Comparison of ENCODE assay signal across 8 cellular contexts in genomic region chr4:48728779-48729496, GRCh38. TPM values are rescaled to one million over a fixed set of nuclear protein-coding genes. Genes with fewer than 3 reads are reported as not detected.
A peak's percentile ranks its signal among the peaks of the same experiment; 100 is the strongest.
DNase-seq lines count a peak whose midpoint lies in the region; ATAC-seq lines count a peak whose summit lies in the region.
"Not testable (repeated sequence)": the region's sequence is repeated elsewhere in the genome, so short reads cannot be mapped to it uniquely, and the experiment has no call there.

No MANE protein-coding gene starts in this region.

- H3K36me3 ChIP-seq in CD4-positive, CD25-positive, alpha-beta regulatory T cell (ENCODE audit: control insufficient read depth, insufficient read depth, low read length), result not testable (repeated sequence)

- H3K9me3 ChIP-seq in CD4-positive, CD25-positive, alpha-beta regulatory T cell (ENCODE audit: control insufficient read depth in 2 of 2, low read length in 2 of 2), result not testable (repeated sequence)

- not testable (repeated sequence) for H3K9me3 Mint-ChIP-seq in CD4-positive, CD25-positive, alpha-beta regulatory T cell; activated naive CD8-positive, alpha-beta T cell (ENCODE audit: low read depth); immature natural killer cell

- peaks cover 45% of the 10 kb centered on the region for H3K4me1 ChIP-seq in CD4-positive, CD25-positive, alpha-beta regulatory T cell (ENCODE audit: control insufficient read depth, insufficient read depth, low read length, poor library complexity, severe bottlenecking)

- peak overlapping the region; percentile 64 for H3K4me3 ChIP-seq in CD4-positive, CD25-positive, alpha-beta regulatory T cell (ENCODE audit: low read depth, low read length)

- H3K4me1 Mint-ChIP-seq in CD4-positive, CD25-positive, alpha-beta regulatory T cell, result peaks cover 63 to 93% (median 82%) of the 10 kb centered on the region in 4 donors
- peaks cover 90% of the 10 kb centered on the region for H3K4me1 Mint-ChIP-seq in activated naive CD8-positive, alpha-beta T cell (ENCODE audit: low read depth)
- peaks cover 93 to 96% of the 10 kb centered on the region in 2 donors for H3K4me1 Mint-ChIP-seq in immature natural killer cell

- not testable (repeated sequence) for H3K27me3 Mint-ChIP-seq in CD4-positive, CD25-positive, alpha-beta regulatory T cell; activated naive CD8-positive, alpha-beta T cell; immature natural killer cell (ENCODE audit: low read depth in 3 of 3)

- H3K27me3 ChIP-seq in CD4-positive, CD25-positive, alpha-beta regulatory T cell (ENCODE audit: control insufficient read depth, insufficient read depth, low read length), result not testable (repeated sequence)

- peak overlapping the region in 2 of 3 donors; percentile 87 to 89 for H3K27ac Mint-ChIP-seq in CD4-positive, CD25-positive, alpha-beta regulatory T cell
- H3K27ac Mint-ChIP-seq in activated naive CD8-positive, alpha-beta T cell, result peak overlapping the region; percentile 70
- peak overlapping the region; percentile 14 to 84 (median 74) for H3K27ac Mint-ChIP-seq in immature natural killer cell

- DNase-seq in CD4-positive, CD25-positive, alpha-beta regulatory T cell, result peak in 1 of 3 donors; percentile 56
- DNase-seq in OCI-M2 (lab: John Stamatoyannopoulos, UW; ENCODE audit: unreplicated experiment), result peak; percentile 5
- peak; percentile 14 for DNase-seq in activated CD4-positive, alpha-beta T cell treated with anti-CD3 and anti-CD28 coated beads, Interleukin-2, amount 50 U/mL, for 1 hour
- peak; percentile 50 to 59 for DNase-seq in activated T-cell treated with anti-CD3 and anti-CD28 coated beads, Interleukin-2, amount 50 U/mL, for 48 hours
- DNase-seq in immature natural killer cell, result not testable (repeated sequence)
- DNase-seq in stimulated activated CD4-positive, alpha-beta T cell treated with anti-CD3 and anti-CD28 coated beads, Interleukin-12 subunit alpha, Interleukin-12 subunit beta, amount 100 ng/mL, for 4 hours, result peak; percentile 13
- DNase-seq in stimulated activated CD8-positive, alpha-beta memory T cell treated with anti-CD3 and anti-CD28 coated beads, Interleukin-12 subunit alpha, Interleukin-12 subunit beta, amount 100 ng/mL, for 4 hours (ENCODE audit: low read depth), result peak; percentile 27

- not testable (repeated sequence) for H3K27ac ChIP-seq in CD4-positive, CD25-positive, alpha-beta regulatory T cell (ENCODE audit: insufficient read depth, low read length, poor library complexity, severe bottlenecking)

- peaks cover 19% of the 10 kb centered on the region for H3K36me3 Mint-ChIP-seq in CD4-positive, CD25-positive, alpha-beta regulatory T cell
- not testable (repeated sequence) for H3K36me3 Mint-ChIP-seq in activated naive CD8-positive, alpha-beta T cell; immature natural killer cell

- peak overlapping the region; percentile 70 to 78 (median 74) for H3K4me3 Mint-ChIP-seq in CD4-positive, CD25-positive, alpha-beta regulatory T cell
- peak overlapping the region; percentile 64 for H3K4me3 Mint-ChIP-seq in activated naive CD8-positive, alpha-beta T cell
- peak overlapping the region; percentile 36 to 59 (median 50) for H3K4me3 Mint-ChIP-seq in immature natural killer cell

- ATAC-seq in CD4-positive, CD25-positive, alpha-beta regulatory T cell (ENCODE audit: low read depth in 2 of 2), result peak in 1 of 2 donors; percentile 45

RNA-seq across cellular contexts. Expression of gene FRYL, which starts 51.1 kb away (rescaled TPM):
- 135 TPM for total RNA-seq in CD4-positive, CD25-positive, alpha-beta regulatory T cell
- 10 to 100 TPM; 27.5 to 34.3 (median 31.2) TPM for polyA plus RNA-seq in CD4-positive, CD25-positive, alpha-beta regulatory T cell
- 10 to 100 TPM; 25.8 to 57.9 (median 26.7) TPM for polyA plus RNA-seq in immature natural killer cell
